24 cellular contexts compared by ENCODE assay signal in the genomic region with DNA sequence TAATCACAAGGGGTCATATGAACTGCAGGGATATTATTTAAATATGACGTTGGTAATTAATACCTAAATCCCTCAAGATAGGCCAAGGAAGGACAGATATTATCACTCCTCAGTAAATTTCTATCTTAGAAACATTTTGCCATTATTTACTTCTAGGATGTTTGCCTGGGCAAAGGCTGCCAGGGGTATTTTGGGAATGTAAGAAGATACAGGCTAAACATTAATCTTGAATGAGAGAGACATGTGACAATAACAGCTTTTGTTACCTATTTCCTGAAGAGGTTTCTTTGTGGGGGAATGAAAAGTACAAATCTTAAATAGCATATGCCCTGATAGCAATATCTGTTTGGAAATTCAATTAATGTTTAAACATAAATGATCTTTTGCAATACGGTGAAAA. TPM values are rescaled to one million over a fixed set of nuclear protein-coding genes. Genes with fewer than 3 reads are reported as not detected.
A peak's percentile ranks its signal among the peaks of the same experiment; 100 is the strongest.
DNase-seq lines count a peak whose midpoint lies in the region; ATAC-seq, FAIRE-seq and TF ChIP-seq lines count a peak whose summit lies in the region.
"Had no signal": no experiment of that assay in that cellular context is flagged by ENCODE, and none has a peak within 500 bp of the region (broad histone marks: within the 10 kb centered on the region; RNA-seq: fewer than 3 reads in every experiment).

No MANE protein-coding gene starts in this region.

- H3K36me3 ChIP-seq in neuronal stem cell (replicated peaks in 1 of 2; ENCODE audit: control insufficient read depth in 2 of 2, insufficient read depth in 2 of 2, low read length in 2 of 2) = no peaks in the 10 kb centered on the region
- H3K36me3 ChIP-seq: BE2C; BLaER1 treated with 17β-estradiol and CSF1 and Interleukin-3, amounts not matched to agents 10 nM and 100 nM had no signal

- H3K79me1 ChIP-seq in neuronal stem cell (ENCODE audit: low read depth, low read length) = no peaks in the 10 kb centered on the region

- no peak overlapping the region for H2AFZ ChIP-seq in neuronal stem cell (ENCODE audit: low read length)

- H2BK12ac ChIP-seq in neuronal stem cell (ENCODE audit: low read length) = no peak overlapping the region

- no peak overlapping the region for H3K18ac ChIP-seq in neuronal stem cell (ENCODE audit: low read length)

- CTCF ChIA-PET in A549 (lab: Yijun Ruan, JAX) = no interaction called here

- no peak overlapping the region for H3K4ac ChIP-seq in neuronal stem cell (ENCODE audit: low read length)

- POLR2A ChIA-PET in A549 (lab: Yijun Ruan, JAX) = no interaction called here

- TF ChIP-seq CTCF in A549 (IDR thresholded peaks at IDR 0.05) (no peak), VCaP (conservative IDR thresholded peaks at IDR 0.05) (no peak)

- ATAC-seq in A549 = no peak
- ATAC-seq: GM23338, HCT116 had no signal

- peak overlapping the region; percentile 29; the same call in 2 of the 3 replicates for H3K4me2 ChIP-seq in A549
- H3K4me2 ChIP-seq in neuronal stem cell (ENCODE audit: insufficient read depth, low read length, poor library complexity, severe bottlenecking) = no peak overlapping the region
- H3K4me2 ChIP-seq: BLaER1 treated with 17β-estradiol and CSF1 and Interleukin-3, amounts not matched to agents 10 nM and 100 nM; GM23338 had no signal

- no peak overlapping the region for H2AK5ac ChIP-seq in neuronal stem cell (ENCODE audit: low read depth, low read length)

- no peak for TF ChIP-seq POLR2A in A549 (IDR thresholded peaks at IDR 0.05; ENCODE audit: low read length)

- H2BK15ac ChIP-seq in neuronal stem cell (ENCODE audit: low read length) = no peak overlapping the region

- 30% methylated on average over 2 of the region's 2 CpGs for WGBS in A549 (ENCODE audit: missing lambda C conversion rate)
- no CpG with 5 or more reads among the region's 2 CpGs for WGBS in neuronal stem cell (ENCODE audit: extremely low coverage in 2 of 2, insufficient read length in 2 of 2, insufficient replicate concordance in 1 of 2), 2 donors

- no peaks in the 10 kb centered on the region; the same call in 2 of the 3 replicates for H3K9me3 ChIP-seq in A549
- no peaks in the 10 kb centered on the region for H3K9me3 ChIP-seq in neuronal stem cell (replicated peaks in 1 of 2; ENCODE audit: control insufficient read depth in 2 of 2, insufficient read depth in 1 of 2, low read depth in 1 of 2, low read length in 2 of 2)
- H3K9me3 ChIP-seq: BE2C had no signal

- H3K4me1 ChIP-seq in A549 = peaks cover 4% of the 10 kb centered on the region; the same call in 1 of the 3 replicates
- no peaks in the 10 kb centered on the region for H3K4me1 ChIP-seq in neuronal stem cell (ENCODE audit: control insufficient read depth in 2 of 2, insufficient read depth in 1 of 2, low read depth in 1 of 2, low read length in 2 of 2)
- H3K4me1 ChIP-seq: BE2C had no signal

- H3K4me3 ChIP-seq in A549 (no peak overlapping the region), neuronal stem cell (ENCODE audit: low read length in 2 of 2) (no peak overlapping the region)
- H3K4me3 ChIP-seq: BLaER1 treated with 17β-estradiol and CSF1 and Interleukin-3, amounts not matched to agents 10 nM and 100 nM; GM23338 had no signal

- no peak for TF ChIP-seq RAD21 in A549 (conservative IDR thresholded peaks at IDR 0.05 in 1 of 2, IDR thresholded peaks at IDR 0.05 in 1 of 2)

- H3K14ac ChIP-seq in neuronal stem cell (ENCODE audit: low read length) = no peak overlapping the region

- H3K27me3 ChIP-seq in neuronal stem cell (ENCODE audit: control insufficient read depth in 3 of 3, insufficient read depth in 3 of 3, low read depth in 1 of 3, low read length in 3 of 3) = no peaks in the 10 kb centered on the region
- H3K27me3 ChIP-seq: BE2C; BLaER1 treated with 17β-estradiol and CSF1 and Interleukin-3, amounts not matched to agents 10 nM and 100 nM had no signal

- no peak overlapping the region for H3K27ac ChIP-seq in A549
- H3K27ac ChIP-seq in VCaP = peak overlapping the region; percentile 35
- no peak overlapping the region for H3K27ac ChIP-seq in neuronal stem cell (replicated peaks; ENCODE audit: low read length)
- H3K27ac ChIP-seq: 22Rv1; BLaER1 treated with 17β-estradiol and CSF1 and Interleukin-3, amounts not matched to agents 10 nM and 100 nM had no signal

- no peak overlapping the region for H2BK5ac ChIP-seq in neuronal stem cell (ENCODE audit: low read length)

- H4K8ac ChIP-seq in neuronal stem cell (ENCODE audit: low read depth, low read length) = no peak overlapping the region

- H4K91ac ChIP-seq in neuronal stem cell (ENCODE audit: low read depth, low read length, poor library complexity) = no peak overlapping the region

- FAIRE-seq in A549 (lab: Jason Lieb, UNC) = no peak
- FAIRE-seq: A204.1, GM12891, GM18507 had no signal

- no peak overlapping the region for H3K23ac ChIP-seq in neuronal stem cell (ENCODE audit: low read depth, low read length, poor library complexity)

- H3K9ac ChIP-seq in neuronal stem cell (ENCODE audit: low read depth, low read length, poor library complexity) = no peak overlapping the region
- H3K9ac ChIP-seq: BLaER1 treated with 17β-estradiol and CSF1 and Interleukin-3, amounts not matched to agents 10 nM and 100 nM had no signal

- peak; percentile 3 for DNase-seq in DMS53 (lab: John Stamatoyannopoulos, UW)
- DNase-seq in DMS53 treated with DMSO at 0.1 percent for 48 hours (lab: John Stamatoyannopoulos, UW; ENCODE audit: unreplicated experiment) = no peak
- no peak for DNase-seq in A549 (ENCODE audit: low read depth in 1 of 2, low spot score in 1 of 2)
- no peak for DNase-seq in neuronal stem cell (ENCODE audit: low spot score)
- no peak for DNase-seq in COLO668 (lab: John Stamatoyannopoulos, UW; ENCODE audit: unreplicated experiment)
- DNase-seq: ACHN; AML-193; BE2C; Calu3; CD4-positive, alpha-beta T cell; CD8-positive, alpha-beta memory T cell; COR-L47; DMS79; GF-D8; H9 had no signal

- no peak for TF ChIP-seq EP300 in A549 (IDR thresholded peaks at IDR 0.05)

- no peak overlapping the region for H2BK120ac ChIP-seq in neuronal stem cell (ENCODE audit: low read depth, low read length)

TF ChIP-seq in A549, 52 proteins besides CTCF, POLR2A, EP300 and RAD21:
- TF ChIP-seq EHF (CRISPR knock-in tag; IDR thresholded peaks at IDR 0.05) (no peak), HOXB5 (CRISPR knock-in tag; IDR thresholded peaks at IDR 0.05) (no peak), RFX5 (IDR thresholded peaks at IDR 0.05) (no peak), RNF2 (IDR thresholded peaks at IDR 0.05; ENCODE audit: borderline replicate concordance, low read depth) (no peak)
- TF ChIP-seq, protein P1, sequence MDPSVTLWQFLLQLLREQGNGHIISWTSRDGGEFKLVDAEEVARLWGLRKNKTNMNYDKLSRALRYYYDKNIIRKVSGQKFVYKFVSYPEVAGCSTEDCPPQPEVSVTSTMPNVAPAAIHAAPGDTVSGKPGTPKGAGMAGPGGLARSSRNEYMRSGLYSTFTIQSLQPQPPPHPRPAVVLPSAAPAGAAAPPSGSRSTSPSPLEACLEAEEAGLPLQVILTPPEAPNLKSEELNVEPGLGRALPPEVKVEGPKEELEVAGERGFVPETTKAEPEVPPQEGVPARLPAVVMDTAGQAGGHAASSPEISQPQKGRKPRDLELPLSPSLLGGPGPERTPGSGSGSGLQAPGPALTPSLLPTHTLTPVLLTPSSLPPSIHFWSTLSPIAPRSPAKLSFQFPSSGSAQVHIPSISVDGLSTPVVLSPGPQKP (IDR thresholded peaks at IDR 0.05; ENCODE audit: low read depth, low read length) = no peak
- TF ChIP-seq, protein P2, sequence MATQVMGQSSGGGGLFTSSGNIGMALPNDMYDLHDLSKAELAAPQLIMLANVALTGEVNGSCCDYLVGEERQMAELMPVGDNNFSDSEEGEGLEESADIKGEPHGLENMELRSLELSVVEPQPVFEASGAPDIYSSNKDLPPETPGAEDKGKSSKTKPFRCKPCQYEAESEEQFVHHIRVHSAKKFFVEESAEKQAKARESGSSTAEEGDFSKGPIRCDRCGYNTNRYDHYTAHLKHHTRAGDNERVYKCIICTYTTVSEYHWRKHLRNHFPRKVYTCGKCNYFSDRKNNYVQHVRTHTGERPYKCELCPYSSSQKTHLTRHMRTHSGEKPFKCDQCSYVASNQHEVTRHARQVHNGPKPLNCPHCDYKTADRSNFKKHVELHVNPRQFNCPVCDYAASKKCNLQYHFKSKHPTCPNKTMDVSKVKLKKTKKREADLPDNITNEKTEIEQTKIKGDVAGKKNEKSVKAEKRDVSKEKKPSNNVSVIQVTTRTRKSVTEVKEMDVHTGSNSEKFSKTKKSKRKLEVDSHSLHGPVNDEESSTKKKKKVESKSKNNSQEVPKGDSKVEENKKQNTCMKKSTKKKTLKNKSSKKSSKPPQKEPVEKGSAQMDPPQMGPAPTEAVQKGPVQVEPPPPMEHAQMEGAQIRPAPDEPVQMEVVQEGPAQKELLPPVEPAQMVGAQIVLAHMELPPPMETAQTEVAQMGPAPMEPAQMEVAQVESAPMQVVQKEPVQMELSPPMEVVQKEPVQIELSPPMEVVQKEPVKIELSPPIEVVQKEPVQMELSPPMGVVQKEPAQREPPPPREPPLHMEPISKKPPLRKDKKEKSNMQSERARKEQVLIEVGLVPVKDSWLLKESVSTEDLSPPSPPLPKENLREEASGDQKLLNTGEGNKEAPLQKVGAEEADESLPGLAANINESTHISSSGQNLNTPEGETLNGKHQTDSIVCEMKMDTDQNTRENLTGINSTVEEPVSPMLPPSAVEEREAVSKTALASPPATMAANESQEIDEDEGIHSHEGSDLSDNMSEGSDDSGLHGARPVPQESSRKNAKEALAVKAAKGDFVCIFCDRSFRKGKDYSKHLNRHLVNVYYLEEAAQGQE (IDR thresholded peaks at IDR 0.05) = no peak

RNA-seq across cellular contexts. Expression of a gene that starts 0.8 kb away (rescaled TPM):
- not detected in 2 replicates for polyA plus RNA-seq in A549 (2011; rRNA removed)
- not detected in 2 replicates for polyA plus RNA-seq in A549 (2012; cell fraction: cytosol; rRNA removed)
- polyA plus RNA-seq in A549 (2012; cell fraction: nucleus; rRNA removed) = not detected in 2 replicates
- not detected in 3 replicates for polyA plus RNA-seq in A549 (2017; fragmentation: RNase III; extraction: RNeasy Plus Mini Kit Qiagen cat#74134 plus additional on column Dnase treatment)
- polyA minus RNA-seq in A549 (2011; rRNA and poly(A)+ RNA removed) = not detected in 2 replicates
- polyA plus RNA-seq in neuronal stem cell (2013, experiment 1 of 2) = not detected
- not detected for polyA plus RNA-seq in neuronal stem cell (2013, experiment 2 of 2)
- polyA plus RNA-seq: CD14-positive monocyte; CD8-positive, alpha-beta memory T cell; GM23338 had no signal
